19 cellular contexts compared by ENCODE assay signal in genomic region chr15:78684645-78685044, GRCh38. TPM values are rescaled to one million over a fixed set of nuclear protein-coding genes. Genes with fewer than 3 reads are reported as not detected.
DNase-seq lines count a peak whose midpoint lies in the region; ATAC-seq and TF ChIP-seq lines count a peak whose summit lies in the region.
"Had no signal": no experiment of that assay in that cellular context is flagged by ENCODE, and none has a peak within 500 bp of the region (broad histone marks: within the 10 kb centered on the region; RNA-seq: fewer than 3 reads in every experiment).

No MANE protein-coding gene starts in this region.

- ATAC-seq in GM19395 (IDR thresholded peaks at IDR 0.05; ENCODE audit: unreplicated experiment) (no peak), GM21786 (IDR thresholded peaks at IDR 0.05; ENCODE audit: unreplicated experiment) (no peak)
- ATAC-seq: foreskin keratinocyte, left lung had no signal

- H3K27me3 ChIP-seq in MG63 (no peaks in the 10 kb centered on the region), WERI-Rb-1 (ENCODE audit: insufficient read depth, low read depth, severe bottlenecking) (no peaks in the 10 kb centered on the region), neural progenitor cell (peaks cover 9% of the 10 kb centered on the region)
- H3K27me3 ChIP-seq: foreskin keratinocyte, left lung, SJSA1, thyroid gland had no signal

- peak overlapping the region; percentile 11 for H3K4me2 ChIP-seq in neural progenitor cell

- H3K4me1 Mint-ChIP-seq in neural progenitor cell: peaks cover 24% of the 10 kb centered on the region
- H3K4me1 Mint-ChIP-seq: IgD-negative memory B cell had no signal

- H3K27me3 Mint-ChIP-seq in neural progenitor cell (ENCODE audit: insufficient read depth, low read depth): peaks cover 14% of the 10 kb centered on the region

- no peaks in the 10 kb centered on the region for H3K79me2 ChIP-seq in neural progenitor cell (ENCODE audit: low read depth)

- no peaks in the 10 kb centered on the region for H3K36me3 ChIP-seq in MG63
- H3K36me3 ChIP-seq in WERI-Rb-1: no peaks in the 10 kb centered on the region
- H3K36me3 ChIP-seq in neural progenitor cell: no peaks in the 10 kb centered on the region
- H3K36me3 ChIP-seq: left lung, SJSA1, thyroid gland had no signal

- H3K4me3 ChIP-seq in MG63: no peak overlapping the region
- H3K4me3 ChIP-seq in WERI-Rb-1 (ENCODE audit: low read depth, low read length): no peak overlapping the region
- no peak overlapping the region for H3K4me3 ChIP-seq in neural progenitor cell
- H3K4me3 ChIP-seq: left lung, SJSA1, thyroid gland had no signal

- no peak overlapping the region for H2AFZ ChIP-seq in neural progenitor cell (replicated peaks)

- H3K9me3 Mint-ChIP-seq in neural progenitor cell: no peaks in the 10 kb centered on the region
- H3K9me3 Mint-ChIP-seq: activated T-helper 2 cell treated with anti-CD3 and anti-CD28 coated beads, Interferon-gamma antibody, Interleukin-2, Interleukin-4, amounts not matched to agents 10 μg/mL and 5 μg/mL and 100 μg/mL, durations not matched to agents 14 hours and 24 hours and 36 hours; dendritic cell treated with granulocyte-macrophage colony-stimulating factor and Interleukin-4, amounts not matched to agents 40 ng/mL and 50 ng/mL, for 4 days; H9 had no signal

- H3K9me3 ChIP-seq in MG63: no peaks in the 10 kb centered on the region
- no peaks in the 10 kb centered on the region for H3K9me3 ChIP-seq in WERI-Rb-1 (ENCODE audit: severe bottlenecking)
- no peaks in the 10 kb centered on the region for H3K9me3 ChIP-seq in neural progenitor cell (ENCODE audit: low read depth)
- H3K9me3 ChIP-seq: left lung, SJSA1, thyroid gland had no signal

- H3K27ac Mint-ChIP-seq in neural progenitor cell: no peak overlapping the region
- H3K27ac Mint-ChIP-seq: activated T-helper 2 cell treated with anti-CD3 and anti-CD28 coated beads, Interferon-gamma antibody, Interleukin-2, Interleukin-4, amounts not matched to agents 10 μg/mL and 5 μg/mL and 100 μg/mL, durations not matched to agents 14 hours and 24 hours and 36 hours; CD14-positive monocyte; dendritic cell treated with granulocyte-macrophage colony-stimulating factor and Interleukin-4, amounts not matched to agents 40 ng/mL and 50 ng/mL, for 4 days; IgD-negative memory B cell had no signal

- H3K9ac ChIP-seq in neural progenitor cell: no peak overlapping the region

- DNase-seq in NCI-H146 (lab: John Stamatoyannopoulos, UW) (peak; percentile 1), NCI-H146 treated with DMSO at 0.1 percent for 48 hours (lab: John Stamatoyannopoulos, UW; ENCODE audit: unreplicated experiment) (no peak), MG63 (peak; percentile 45), WERI-Rb-1 (no peak), neural progenitor cell (ENCODE audit: low spot score) (no peak), kidney glomerular epithelial cell (lab: John Stamatoyannopoulos, UW) (no peak)
- DNase-seq: activated CD4-positive, CD25-positive, alpha-beta regulatory T cell treated with anti-CD3 and anti-CD28 coated beads, Interleukin-2, amount 50 U/mL, for 72 hours; foreskin keratinocyte; H9; left lung; nucleus accumbens; thyroid gland had no signal

- H3K4me1 ChIP-seq in neural progenitor cell: peaks cover 39% of the 10 kb centered on the region
- H3K4me1 ChIP-seq: left lung, SJSA1, thyroid gland had no signal

- no peaks in the 10 kb centered on the region for H4K20me1 ChIP-seq in neural progenitor cell (ENCODE audit: low read depth)

- TF ChIP-seq CTCF in WERI-Rb-1 (IDR thresholded peaks at IDR 0.05; ENCODE audit: low read depth, low read length) (no peak), neural progenitor cell (IDR thresholded peaks at IDR 0.05) (no peak)

- no peak overlapping the region for H3K4me3 Mint-ChIP-seq in neural progenitor cell
- H3K4me3 Mint-ChIP-seq: CD14-positive monocyte; dendritic cell treated with granulocyte-macrophage colony-stimulating factor and Interleukin-4, amounts not matched to agents 40 ng/mL and 50 ng/mL, for 4 days; H9; IgD-negative memory B cell had no signal

- peaks cover 5% of the 10 kb centered on the region for H3F3A ChIP-seq in neural progenitor cell (ENCODE audit: low read depth)

- H3K36me3 Mint-ChIP-seq in neural progenitor cell: no peaks in the 10 kb centered on the region
- H3K36me3 Mint-ChIP-seq: CD14-positive monocyte had no signal

- H3K27ac ChIP-seq in WERI-Rb-1: peak overlapping the region; percentile 91
- no peak overlapping the region for H3K27ac ChIP-seq in neural progenitor cell
- H3K27ac ChIP-seq: foreskin keratinocyte, left lung, SJSA1, thyroid gland had no signal

RNA-seq across cellular contexts. Expression of gene CHRNB4, which starts 43.6 kb away (rescaled TPM):
- total RNA-seq in MG63 (2014; rRNA removed; shearing (Covaris generic); ENCODE audit: low replicate concordance): not detected in 2 replicates
- total RNA-seq in neural progenitor cell (ENCODE audit: low replicate concordance): 0.24 and 0.37 TPM in 2 replicates
- total RNA-seq: activated T-helper 2 cell treated with anti-CD3 and anti-CD28 coated beads, Interferon-gamma antibody, Interleukin-2, Interleukin-4, amounts not matched to agents 10 μg/mL and 5 μg/mL and 100 μg/mL, durations not matched to agents 14 hours and 24 hours and 36 hours; left lung; SJSA1; thyroid gland had no signal

Comparison
In these comparisons a context has a peak if more than half of its experiments do, and no peak if none do; other contexts are left out.
1. DNase-seq: peak in NCI-H146 (single experiment) and MG63 (single experiment); none in NCI-H146 treated with DMSO at 0.1 percent for 48 hours (single experiment), WERI-Rb-1 (single experiment), neural progenitor cell (single experiment) and kidney glomerular epithelial cell (single experiment).